20 cellular contexts compared by ENCODE assay signal in the genomic region with DNA sequence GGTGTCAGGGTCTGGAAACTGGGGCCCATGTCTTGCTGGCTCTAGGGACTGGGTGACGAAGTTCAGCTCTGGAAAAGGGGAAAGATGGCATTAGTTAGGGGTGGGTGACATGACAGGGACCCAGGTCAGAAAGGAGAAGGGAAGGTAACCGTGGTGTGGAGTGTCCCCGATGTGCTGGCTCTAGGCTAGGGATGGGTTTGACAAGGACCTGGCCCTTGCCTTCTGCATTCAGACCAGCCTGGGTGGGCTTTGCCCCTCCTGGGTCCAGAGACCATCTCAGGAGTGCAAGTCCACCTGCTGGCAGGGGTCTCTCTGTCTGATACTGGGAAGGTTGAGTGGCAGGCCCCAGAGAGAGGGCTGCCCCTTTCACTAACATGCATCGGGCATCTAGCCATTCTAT. TPM values are rescaled to one million over a fixed set of nuclear protein-coding genes. Genes with fewer than 3 reads are reported as not detected.
DNase-seq lines count a peak whose midpoint lies in the region; ATAC-seq and TF ChIP-seq lines count a peak whose summit lies in the region.
"Had no signal": no experiment of that assay in that cellular context is flagged by ENCODE, and none has a peak within 500 bp of the region (broad histone marks: within the 10 kb centered on the region; RNA-seq: fewer than 3 reads in every experiment).

No MANE protein-coding gene starts in this region.

- H3K4me1 ChIP-seq in stomach: no peaks in the 10 kb centered on the region

- no peaks in the 10 kb centered on the region for H3K36me3 ChIP-seq in stomach

- POLR2A ChIA-PET in activated CD4-positive, alpha-beta memory T cell treated with anti-CD3 and anti-CD28 coated beads for 36 hours (lab: Charles Lee): no interaction called here
- POLR2A ChIA-PET in activated CD4-positive, alpha-beta memory T cell treated with anti-CD3 and anti-CD28 coated beads, Interleukin-2, amount 10 ng/mL, durations not matched to agents 7 days and 5 days (lab: Charles Lee): no interaction called here

- intact Hi-C loops in activated CD4-positive, alpha-beta memory T cell treated with anti-CD3 and anti-CD28 coated beads for 36 hours (cut with micrococcal nuclease): no loop called here
- intact Hi-C loops in natural killer cell (cut with micrococcal nuclease): no loop called here
- intact Hi-C loops in stomach (cut with DNase I; ENCODE audit: low total_unique reads): no loop called here

- CTCF ChIA-PET in activated CD4-positive, alpha-beta memory T cell treated with anti-CD3 and anti-CD28 coated beads for 36 hours (lab: Charles Lee): no interaction called here
- CTCF ChIA-PET in activated CD4-positive, alpha-beta memory T cell treated with anti-CD3 and anti-CD28 coated beads, Interleukin-2, amount 10 ng/mL, durations not matched to agents 7 days and 5 days (lab: Charles Lee): interaction anchor here (0.7 kb wide), 1 partner anchor 18 kb away, joined by 3 read pairs; no protein-coding TSS in a partner anchor

- no peaks in the 10 kb centered on the region for H3K4me1 Mint-ChIP-seq in activated CD4-positive, alpha-beta memory T cell treated with anti-CD3 and anti-CD28 coated beads for 36 hours (ENCODE audit: low read depth)
- no peaks in the 10 kb centered on the region for H3K4me1 Mint-ChIP-seq in activated CD4-positive, alpha-beta memory T cell treated with anti-CD3 and anti-CD28 coated beads, Interleukin-2, amount 10 ng/mL, durations not matched to agents 7 days and 5 days
- no peaks in the 10 kb centered on the region for H3K4me1 Mint-ChIP-seq in natural killer cell
- H3K4me1 Mint-ChIP-seq: CD14-positive monocyte had no signal

- no peak for TF ChIP-seq POLR2A in stomach (IDR thresholded peaks at IDR 0.05)

- no peak for TF ChIP-seq EP300 in stomach (IDR thresholded peaks at IDR 0.05)

- peaks cover 15% of the 10 kb centered on the region for H3K27me3 Mint-ChIP-seq in activated CD4-positive, alpha-beta memory T cell treated with anti-CD3 and anti-CD28 coated beads for 36 hours
- peaks cover 15% of the 10 kb centered on the region for H3K27me3 Mint-ChIP-seq in activated CD4-positive, alpha-beta memory T cell treated with anti-CD3 and anti-CD28 coated beads, Interleukin-2, amount 10 ng/mL, durations not matched to agents 7 days and 5 days
- H3K27me3 Mint-ChIP-seq in natural killer cell (ENCODE audit: low read depth in 2 of 2): peaks cover 7 to 42% of the 10 kb centered on the region in 2 donors

- peak; percentile 5 for DNase-seq in activated CD4-positive, alpha-beta memory T cell treated with anti-CD3 and anti-CD28 coated beads for 36 hours
- no peak for DNase-seq in activated CD4-positive, alpha-beta memory T cell treated with anti-CD3 and anti-CD28 coated beads, Interleukin-2, amount 10 ng/mL, durations not matched to agents 7 days and 5 days
- peak; percentile 35 for DNase-seq in activated CD8-positive, alpha-beta memory T cell treated with anti-CD3 and anti-CD28 coated beads, Interleukin-2, amount 50 U/mL, for 48 hours
- peak; percentile 9 for DNase-seq in natural killer cell
- peak; percentile 11 for DNase-seq in stomach
- DNase-seq in NCI-H82 treated with DMSO at 0.1 percent for 48 hours (lab: John Stamatoyannopoulos, UW; ENCODE audit: unreplicated experiment): no peak
- DNase-seq in KG1 (lab: John Stamatoyannopoulos, UW): no peak
- DNase-seq: 8988T, DMS 273 treated with DMSO at 0.1 percent for 48 hours, DND-41, KBM-7, NCI-H1105 treated with DMSO at 0.1 percent for 48 hours, NCI-H1694 treated with DMSO at 0.1 percent for 48 hours, NCI-H510A, NCI-H774, OCI-M1 had no signal

- H3K4me3 Mint-ChIP-seq in activated CD4-positive, alpha-beta memory T cell treated with anti-CD3 and anti-CD28 coated beads for 36 hours: no peak overlapping the region
- no peak overlapping the region for H3K4me3 Mint-ChIP-seq in activated CD4-positive, alpha-beta memory T cell treated with anti-CD3 and anti-CD28 coated beads, Interleukin-2, amount 10 ng/mL, durations not matched to agents 7 days and 5 days
- no peak overlapping the region for H3K4me3 Mint-ChIP-seq in natural killer cell
- H3K4me3 Mint-ChIP-seq: CD14-positive monocyte had no signal

- ATAC-seq in natural killer cell: no peak
- ATAC-seq in HG03175 (IDR thresholded peaks at IDR 0.05; ENCODE audit: unreplicated experiment): no peak
- ATAC-seq: HepG2 had no signal

- H3K27ac Mint-ChIP-seq in activated CD4-positive, alpha-beta memory T cell treated with anti-CD3 and anti-CD28 coated beads for 36 hours: no peak overlapping the region
- no peak overlapping the region for H3K27ac Mint-ChIP-seq in activated CD4-positive, alpha-beta memory T cell treated with anti-CD3 and anti-CD28 coated beads, Interleukin-2, amount 10 ng/mL, durations not matched to agents 7 days and 5 days
- no peak overlapping the region for H3K27ac Mint-ChIP-seq in natural killer cell

- H3K4me3 ChIP-seq in stomach: no peak overlapping the region

- H3K9me3 Mint-ChIP-seq in activated CD4-positive, alpha-beta memory T cell treated with anti-CD3 and anti-CD28 coated beads for 36 hours: no peaks in the 10 kb centered on the region
- no peaks in the 10 kb centered on the region for H3K9me3 Mint-ChIP-seq in activated CD4-positive, alpha-beta memory T cell treated with anti-CD3 and anti-CD28 coated beads, Interleukin-2, amount 10 ng/mL, durations not matched to agents 7 days and 5 days
- H3K9me3 Mint-ChIP-seq in natural killer cell: no peaks in the 10 kb centered on the region

- WGBS in stomach, 5 donors: 68 to 83% (median 82%) methylated on average over 4 of the region's 4 CpGs

- no peak overlapping the region for H3K27ac ChIP-seq in stomach

- TF ChIP-seq CTCF in natural killer cell (IDR thresholded peaks at IDR 0.05) (no peak), stomach (IDR thresholded peaks at IDR 0.05) (no peak)

- peaks cover 0 to 7% (median 0%) of the 10 kb centered on the region in 3 donors for H3K27me3 ChIP-seq in stomach

- H3K9me3 ChIP-seq in stomach: peaks cover 0 to 1% (median under 1%) of the 10 kb centered on the region in 4 donors

- no peaks in the 10 kb centered on the region for H3K36me3 Mint-ChIP-seq in activated CD4-positive, alpha-beta memory T cell treated with anti-CD3 and anti-CD28 coated beads for 36 hours
- H3K36me3 Mint-ChIP-seq in activated CD4-positive, alpha-beta memory T cell treated with anti-CD3 and anti-CD28 coated beads, Interleukin-2, amount 10 ng/mL, durations not matched to agents 7 days and 5 days (ENCODE audit: low read depth): no peaks in the 10 kb centered on the region
- H3K36me3 Mint-ChIP-seq in natural killer cell: no peaks in the 10 kb centered on the region
- H3K36me3 Mint-ChIP-seq: CD14-positive monocyte had no signal

RNA-seq across cellular contexts. Expression of gene ATP2B2, which starts 28.7 kb away (rescaled TPM):
- under 1 TPM in 1 of 2 experiments, not detected in 1; 0.05 TPM for total RNA-seq in activated CD4-positive, alpha-beta memory T cell treated with anti-CD3 and anti-CD28 coated beads for 36 hours
- not detected for total RNA-seq in activated CD4-positive, alpha-beta memory T cell treated with anti-CD3 and anti-CD28 coated beads, Interleukin-2, amount 10 ng/mL, durations not matched to agents 7 days and 5 days
- total RNA-seq in natural killer cell (not detected), stomach (under 1 TPM in 1 of 5 donors, not detected in 4; 0.37 TPM)
- polyA plus RNA-seq in stomach: under 1 TPM in 1 of 3 donors, not detected in 2; 0.03 TPM
- total RNA-seq: G401 had no signal
- polyA plus RNA-seq: CD14-positive monocyte had no signal

Comparison
In these comparisons a context has a peak if more than half of its experiments do, and no peak if none do; other contexts are left out.
1. DNase-seq: peak in activated CD4-positive, alpha-beta memory T cell treated with anti-CD3 and anti-CD28 coated beads for 36 hours (single experiment), activated CD8-positive, alpha-beta memory T cell treated with anti-CD3 and anti-CD28 coated beads, Interleukin-2, amount 50 U/mL, for 48 hours (single experiment), natural killer cell (single experiment) and stomach (single experiment); none in activated CD4-positive, alpha-beta memory T cell treated with anti-CD3 and anti-CD28 coated beads, Interleukin-2, amount 10 ng/mL, durations not matched to agents 7 days and 5 days (single experiment), NCI-H82 treated with DMSO at 0.1 percent for 48 hours (single experiment) and KG1 (single experiment).